Comparison of ENCODE assay signal across 8 cellular contexts in the genomic region with DNA sequence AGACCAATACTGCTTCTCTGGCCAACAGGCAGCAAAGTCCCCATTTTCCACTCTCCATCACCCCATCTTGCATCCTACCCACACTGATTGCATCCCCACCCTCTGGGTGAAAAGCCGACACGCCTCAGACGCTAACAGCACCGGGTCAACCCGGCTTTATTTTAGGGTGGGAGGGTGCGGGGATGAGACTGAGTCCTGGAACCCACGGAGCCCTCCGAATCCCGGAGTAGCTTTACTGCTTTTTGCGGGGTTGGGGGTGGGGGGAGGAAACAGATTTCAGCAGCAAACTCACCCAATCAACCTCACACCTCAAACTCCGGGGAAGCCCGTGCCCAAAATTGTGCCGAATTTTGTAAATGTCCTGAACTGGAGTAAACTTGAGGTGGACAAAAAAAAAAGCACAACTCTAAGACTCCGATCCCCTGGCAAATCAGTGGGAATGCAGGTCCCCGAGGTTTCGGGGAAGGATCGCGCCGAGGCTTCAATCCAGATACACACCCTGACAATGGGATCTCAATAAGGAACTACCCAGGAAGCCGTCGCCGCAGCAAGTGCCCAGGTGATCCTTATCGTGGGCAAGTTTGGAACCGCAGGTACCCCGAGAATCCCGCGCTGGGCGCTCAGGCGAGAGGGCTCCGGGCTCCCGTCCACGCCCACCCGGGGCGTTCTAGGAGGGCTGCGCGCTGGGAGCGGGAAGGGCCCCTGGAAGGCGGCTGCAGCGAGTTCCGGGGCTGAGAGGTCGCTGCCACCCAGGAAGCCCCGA. TPM values are rescaled to one million over a fixed set of nuclear protein-coding genes. Genes with fewer than 3 reads are reported as not detected.
DNase-seq lines count a peak whose midpoint lies in the region; ATAC-seq, FAIRE-seq and TF ChIP-seq lines count a peak whose summit lies in the region.

No MANE protein-coding gene starts in this region.

- no peak overlapping the region for H4K91ac ChIP-seq in IMR-90 (ENCODE audit: insufficient read depth, low read depth, low read length)

- no peak for ATAC-seq in DND-41 (ENCODE audit: insufficient read depth, low read depth)
- peak; percentile 9 for ATAC-seq in IMR-90 (ENCODE audit: low read depth)
- no peak for ATAC-seq in activated naive CD8-positive, alpha-beta T cell treated with anti-CD3 and anti-CD28 coated beads, Interleukin-2, amount 50 U/mL, for 24 hours
- no peak for ATAC-seq in stimulated activated naive CD8-positive, alpha-beta T cell treated with anti-CD3 and anti-CD28 coated beads, Interleukin-15, amount 100 ng/mL, for 72 hours
- no peak for ATAC-seq in GM18873 (IDR thresholded peaks at IDR 0.05; ENCODE audit: low FRiP score, unreplicated experiment)

- intact Hi-C loops in IMR-90 (cut with micrococcal nuclease) = no loop called here

- peak overlapping the region; percentile 86 for H2AFZ ChIP-seq in DND-41 (ENCODE audit: low read depth, low read length)
- peak overlapping the region; percentile 97 for H2AFZ ChIP-seq in IMR-90 (replicated peaks; ENCODE audit: low read length, poor library complexity)
- H2AFZ ChIP-seq in keratinocyte (ENCODE audit: control insufficient read depth, low read length) = peak overlapping the region; percentile 94

- no peaks in the 10 kb centered on the region for H3K27me3 ChIP-seq in DND-41 (ENCODE audit: insufficient read depth, low read length, poor library complexity)
- peaks cover 4% of the 10 kb centered on the region for H3K27me3 ChIP-seq in IMR-90 (ENCODE audit: control insufficient read depth, insufficient read depth, low read length)
- no peaks in the 10 kb centered on the region for H3K27me3 ChIP-seq in keratinocyte (ENCODE audit: control insufficient read depth, extremely low read depth, insufficient read depth, low read length)

- CTCF ChIA-PET in IMR-90 (lab: Yijun Ruan, JAX) = no interaction called here

- TF ChIP-seq RAD21 in IMR-90 (IDR thresholded peaks at IDR 0.05; ENCODE audit: low read length) = no peak

- peaks cover 25% of the 10 kb centered on the region for H3K4me1 Mint-ChIP-seq in activated naive CD8-positive, alpha-beta T cell treated with anti-CD3 and anti-CD28 coated beads, Interleukin-2, amount 50 U/mL, for 24 hours
- H3K4me1 Mint-ChIP-seq in stimulated activated naive CD8-positive, alpha-beta T cell treated with anti-CD3 and anti-CD28 coated beads, Interleukin-15, amount 100 ng/mL, for 72 hours = peaks cover 33% of the 10 kb centered on the region

- no peak overlapping the region for H2BK15ac ChIP-seq in IMR-90 (ENCODE audit: low read depth, low read length)

- H3K9me3 ChIP-seq in DND-41 (ENCODE audit: insufficient read depth, low read length, severe bottlenecking) = no peaks in the 10 kb centered on the region
- H3K9me3 ChIP-seq in IMR-90 (ENCODE audit: control insufficient read depth, insufficient read depth, low read length) = no peaks in the 10 kb centered on the region
- no peaks in the 10 kb centered on the region for H3K9me3 ChIP-seq in keratinocyte (ENCODE audit: control insufficient read depth, low read depth, low read length)

- 0 out of 2 replicates have a peak overlapping the region, but pooled peaks have one; percentile 41 for H3K14ac ChIP-seq in IMR-90 (replicated peaks; ENCODE audit: low read depth, low read length)

- dilution Hi-C loops in IMR-90 (cut with HindIII; ENCODE audit: low sequenced_read_pairs, unreplicated experiment) = no loop called here
- dilution Hi-C loops in keratinocyte (cut with MboI; ENCODE audit: extremely low pct_ligation_motif_present, low sequenced_read_pairs) = no loop called here

- H4K20me1 ChIP-seq in DND-41 (ENCODE audit: insufficient read depth, low read length) (no peaks in the 10 kb centered on the region; the same call in 1 of the 2 replicates), IMR-90 (ENCODE audit: insufficient read depth, low read length) (no peaks in the 10 kb centered on the region), keratinocyte (ENCODE audit: control insufficient read depth, extremely low read depth, insufficient read depth, low read length) (no peaks in the 10 kb centered on the region)

- H3K4me3 ChIP-seq in DND-41 (ENCODE audit: low read depth in 1 of 2, low read length in 2 of 2) = peak overlapping the region; percentile 58 to 94
- peak overlapping the region; percentile 61 for H3K4me3 ChIP-seq in IMR-90 (ENCODE audit: insufficient read depth, low read depth, low read length)
- H3K4me3 ChIP-seq in keratinocyte (ENCODE audit: control insufficient read depth in 2 of 3, extremely low read depth in 1 of 3, insufficient read depth in 2 of 3, low read depth in 1 of 3, low read length in 3 of 3) = peak overlapping the region; percentile 79 to 88 (median 87)

- no peaks in the 10 kb centered on the region for H3K9me3 Mint-ChIP-seq in activated naive CD8-positive, alpha-beta T cell treated with anti-CD3 and anti-CD28 coated beads, Interleukin-2, amount 50 U/mL, for 24 hours
- H3K9me3 Mint-ChIP-seq in stimulated activated naive CD8-positive, alpha-beta T cell treated with anti-CD3 and anti-CD28 coated beads, Interleukin-15, amount 100 ng/mL, for 72 hours = no peaks in the 10 kb centered on the region

- H3K4me1 ChIP-seq in DND-41 (ENCODE audit: insufficient read depth, low read length) (peaks cover 22% of the 10 kb centered on the region), IMR-90 (ENCODE audit: control insufficient read depth, insufficient read depth, low read length) (peaks cover 2% of the 10 kb centered on the region; the same call in 1 of the 2 replicates), keratinocyte (ENCODE audit: control insufficient read depth, extremely low read depth, insufficient read depth, low read length) (peaks cover 8% of the 10 kb centered on the region)

- BruUV-seq in IMR-90 (replicated peaks; lab: Mats Ljungman, UMichigan) = no TSS peak

- TF ChIP-seq CTCF in DND-41 (IDR thresholded peaks at IDR 0.05; ENCODE audit: borderline replicate concordance, extremely low read depth, low read length, poor library complexity, severe bottlenecking) (no peak), IMR-90 (conservative IDR thresholded peaks at IDR 0.05; ENCODE audit: low read depth, low read length) (no peak), keratinocyte (optimal IDR thresholded peaks at IDR 0.05 in 1 of 3, IDR thresholded peaks at IDR 0.05 in 1 of 3, conservative IDR thresholded peaks at IDR 0.05 in 1 of 3; ENCODE audit: extremely low read depth in 1 of 3, insufficient read depth in 2 of 3, low read length in 3 of 3) (no peak)

- H3K9ac ChIP-seq in DND-41 (ENCODE audit: low read depth, low read length) (peak overlapping the region; percentile 72), IMR-90 (ENCODE audit: low read depth, low read length) (peak overlapping the region; percentile 18), keratinocyte (ENCODE audit: control insufficient read depth, extremely low read depth, insufficient read depth, low read length) (peak overlapping the region; percentile 83)

- H3K23ac ChIP-seq in IMR-90 (ENCODE audit: low read depth, low read length) = peak overlapping the region; percentile 80; the same call in 1 of the 2 replicates

- no peak overlapping the region for H3K18ac ChIP-seq in IMR-90 (ENCODE audit: low read depth, low read length)

- H3K4me2 ChIP-seq in DND-41 (ENCODE audit: insufficient read depth, low read length) (peak overlapping the region; percentile 99), IMR-90 (ENCODE audit: low read depth, low read length) (peak overlapping the region; percentile 80), keratinocyte (ENCODE audit: control insufficient read depth, extremely low read depth, insufficient read depth, low read depth, low read length) (peak overlapping the region; percentile 94)

- WGBS in IMR-90 (ENCODE audit: extremely low coverage in 2 of 2, insufficient read length in 1 of 2), 2 experiments = 13% methylated on average over 6 of the region's 42 CpGs; no CpG with 5 or more reads in 1 of the 2 experiments

- H3K79me2 ChIP-seq in DND-41 (ENCODE audit: insufficient read depth, low read length) (peaks cover 11% of the 10 kb centered on the region), keratinocyte (ENCODE audit: control insufficient read depth, insufficient read depth, low read length) (no peaks in the 10 kb centered on the region)

- no peak overlapping the region for H3K56ac ChIP-seq in IMR-90 (ENCODE audit: extremely low read depth, insufficient read depth, low read length)

- no peak for FAIRE-seq in keratinocyte (lab: Jason Lieb, UNC)

- H3K9me1 ChIP-seq in IMR-90 (ENCODE audit: insufficient read depth, low read length) (no peaks in the 10 kb centered on the region), keratinocyte (ENCODE audit: control insufficient read depth, extremely low read depth, insufficient read depth, low read length) (no peaks in the 10 kb centered on the region)

- in situ Hi-C loops in IMR-90 (cut with MboI; ENCODE audit: low sequenced_read_pairs) = no loop called here

- H3K36me3 Mint-ChIP-seq in activated naive CD8-positive, alpha-beta T cell treated with anti-CD3 and anti-CD28 coated beads, Interleukin-2, amount 50 U/mL, for 24 hours (ENCODE audit: low read depth) = peaks cover 5% of the 10 kb centered on the region

- H3K4ac ChIP-seq in IMR-90 (ENCODE audit: low read depth, low read length) = no peak overlapping the region

- no peaks in the 10 kb centered on the region for H3K27me3 Mint-ChIP-seq in activated naive CD8-positive, alpha-beta T cell treated with anti-CD3 and anti-CD28 coated beads, Interleukin-2, amount 50 U/mL, for 24 hours
- H3K27me3 Mint-ChIP-seq in stimulated activated naive CD8-positive, alpha-beta T cell treated with anti-CD3 and anti-CD28 coated beads, Interleukin-15, amount 100 ng/mL, for 72 hours = no peaks in the 10 kb centered on the region

- H3K36me3 ChIP-seq in DND-41 (ENCODE audit: insufficient read depth, low read length) (no peaks in the 10 kb centered on the region), IMR-90 (ENCODE audit: control insufficient read depth, insufficient read depth, low read length) (no peaks in the 10 kb centered on the region), keratinocyte (ENCODE audit: control insufficient read depth in 2 of 2, extremely low read depth in 1 of 2, insufficient read depth in 2 of 2, low read length in 2 of 2) (no peaks in the 10 kb centered on the region)

- POLR2A ChIA-PET in IMR-90 (lab: Charles Lee; ENCODE audit: unreplicated experiment) = no interaction called here

- H4K5ac ChIP-seq in IMR-90 (ENCODE audit: low read depth, low read length) = no peak overlapping the region

- H3K27ac ChIP-seq in DND-41 (ENCODE audit: low read length) = peak overlapping the region; percentile 68
- no peak overlapping the region for H3K27ac ChIP-seq in IMR-90 (ENCODE audit: insufficient read depth, low read length)
- peak overlapping the region; percentile 34 for H3K27ac ChIP-seq in keratinocyte (ENCODE audit: control insufficient read depth, insufficient read depth, low read length)

- H2BK20ac ChIP-seq in IMR-90 (ENCODE audit: low read depth, low read length) = no peak overlapping the region

- H3K4me3 Mint-ChIP-seq in activated naive CD8-positive, alpha-beta T cell treated with anti-CD3 and anti-CD28 coated beads, Interleukin-2, amount 50 U/mL, for 24 hours = peak overlapping the region; percentile 85
- peak overlapping the region; percentile 88 to 89 for H3K4me3 Mint-ChIP-seq in stimulated activated naive CD8-positive, alpha-beta T cell treated with anti-CD3 and anti-CD28 coated beads, Interleukin-15, amount 100 ng/mL, for 72 hours

- no peak overlapping the region for H2BK120ac ChIP-seq in IMR-90 (ENCODE audit: low read depth, low read length)

- peak overlapping the region; percentile 61 for H3K27ac Mint-ChIP-seq in activated naive CD8-positive, alpha-beta T cell treated with anti-CD3 and anti-CD28 coated beads, Interleukin-2, amount 50 U/mL, for 24 hours
- peak overlapping the region; percentile 95 for H3K27ac Mint-ChIP-seq in stimulated activated naive CD8-positive, alpha-beta T cell treated with anti-CD3 and anti-CD28 coated beads, Interleukin-15, amount 100 ng/mL, for 72 hours

- no peak overlapping the region for H2AK5ac ChIP-seq in IMR-90 (ENCODE audit: low read depth, low read length)

- H2AK9ac ChIP-seq in IMR-90 (replicated peaks; ENCODE audit: low read depth, low read length, poor library complexity) = peak overlapping the region; percentile 77

- no peak overlapping the region for H4K8ac ChIP-seq in IMR-90 (ENCODE audit: low read depth in 2 of 2, low read length in 2 of 2)

- DNase-seq in DND-41 (peak; percentile 24), IMR-90 (no peak), keratinocyte (ENCODE audit: low read depth, low spot score) (no peak), KG1 (lab: John Stamatoyannopoulos, UW) (no peak), AG08396 (ENCODE audit: low spot score) (no peak)
- peak; percentile 25 for DNase-seq in activated naive CD8-positive, alpha-beta T cell treated with anti-CD3 and anti-CD28 coated beads, Interleukin-2, amount 50 U/mL, for 24 hours
- peak; percentile 17 to 24 for DNase-seq in stimulated activated naive CD8-positive, alpha-beta T cell treated with anti-CD3 and anti-CD28 coated beads, Interleukin-15, amount 100 ng/mL, for 72 hours

- TF ChIP-seq POLR2A in IMR-90 (IDR thresholded peaks at IDR 0.05; ENCODE audit: low read depth, low read length) = no peak

- no peaks in the 10 kb centered on the region for H3K79me1 ChIP-seq in IMR-90 (ENCODE audit: low read depth in 1 of 2, low read length in 2 of 2)

- no peak overlapping the region for H2BK5ac ChIP-seq in IMR-90 (ENCODE audit: low read depth, low read length, poor library complexity, severe bottlenecking)

RNA-seq across cellular contexts. Expression of gene GCH1, which starts 1.1 kb away (rescaled TPM):
- 0.54 and 0.56 TPM in 2 replicates for total RNA-seq in IMR-90 (2012; rRNA removed)
- polyA plus RNA-seq in IMR-90 (2012; rRNA removed) = 0.50 and 0.74 TPM in 2 replicates
- 0.24 and 0.49 TPM in 2 replicates for polyA plus RNA-seq in IMR-90 (2012; cell fraction: cytosol; rRNA removed)
- polyA plus RNA-seq in IMR-90 (2012; cell fraction: nucleus; rRNA removed; ENCODE audit: low replicate concordance) = 0.18 and 0.71 TPM in 2 replicates
- 1.9 to 3.4 TPM (median 2.5 TPM) in 3 replicates for polyA plus RNA-seq in keratinocyte
- polyA plus RNA-seq in keratinocyte (2011; ENCODE audit: low read depth) = 6.9 TPM
- 2.5 and 4.2 TPM in 2 replicates for polyA plus RNA-seq in keratinocyte (2011; cell fraction: cytosol; rRNA removed)
- polyA plus RNA-seq in keratinocyte (2011; cell fraction: nucleus; rRNA removed) = 2.5 and 3.7 TPM in 2 replicates
- polyA plus RNA-seq in keratinocyte (2012; ENCODE audit: low replicate concordance) = 1.9 and 6.8 TPM in 2 replicates
- polyA minus RNA-seq in keratinocyte = 0.89 to 8.0 TPM (median 1.5 TPM) in 3 replicates
- 3.6 TPM for polyA minus RNA-seq in keratinocyte (2011; cell fraction: cytosol; rRNA and poly(A)+ RNA removed)
- polyA minus RNA-seq in keratinocyte (2011; cell fraction: nucleus; rRNA and poly(A)+ RNA removed) = 1.8 and 2.7 TPM in 2 replicates

Comparison
In these comparisons a context has a peak if more than half of its experiments do, and no peak if none do; other contexts are left out.
1. DNase-seq: peak in DND-41 (single experiment), activated naive CD8-positive, alpha-beta T cell treated with anti-CD3 and anti-CD28 coated beads, Interleukin-2, amount 50 U/mL, for 24 hours (single experiment) and stimulated activated naive CD8-positive, alpha-beta T cell treated with anti-CD3 and anti-CD28 coated beads, Interleukin-15, amount 100 ng/mL, for 72 hours (2 of 2); none in IMR-90 (single experiment), keratinocyte (single experiment), KG1 (single experiment) and AG08396 (single experiment).
2. H3K9ac ChIP-seq: peak in every context shown above with its lines; median percentile 83 in keratinocyte; 72 in DND-41; 18 in IMR-90.
3. Peak in every context shown above with its lines, with median percentiles within 50 percentile points of each other: H2AFZ ChIP-seq, H3K4me2 ChIP-seq and H3K4me3 ChIP-seq.